Comparison of ENCODE assay signal across 28 cellular contexts in genomic region chr5:58069016-58069705, GRCh38.
"Had no signal": no experiment of that assay in that cellular context is flagged by ENCODE, and none has a peak within 500 bp of the region (broad histone marks: within the 10 kb centered on the region; RNA-seq: fewer than 3 reads in every experiment).

No MANE protein-coding gene starts in this region.

- H3K36me3 ChIP-seq: brain microvascular endothelial cell, gastroesophageal sphincter, neutrophil, sigmoid colon, uterus, WERI-Rb-1 had no signal

- H3K4me3 Mint-ChIP-seq: activated T-helper 1 cell treated with anti-CD3 and anti-CD28 coated beads, Interleukin-12 subunit alpha, Interleukin-12 subunit beta, Interleukin-2, Interleukin-4 antibody, amounts not matched to agents 30 ng/mL and 10 ng/mL and 1 ng/mL, durations not matched to agents 14 hours and 24 hours and 36 hours; immature natural killer cell; nephron; stimulated activated memory B cell treated with anti-CD40 and anti-IgM and Interleukin-4, amounts not matched to agents 10 μg/mL and 1 μg/mL and 100 μg/mL, for 72 hours; T-helper 1 cell treated with Interleukin-12 subunit alpha and Interleukin-12 subunit beta and Interleukin-4 antibody, amounts not matched to agents 30 μg/mL and 1 μg/mL, for 36 hours had no signal

- H3K27ac ChIP-seq: brain microvascular endothelial cell, gastroesophageal sphincter, neutrophil, sigmoid colon, uterus, WERI-Rb-1 had no signal

- H3K4me2 ChIP-seq: smooth muscle cell had no signal

- H3K4me1 Mint-ChIP-seq: stimulated activated memory B cell treated with anti-CD40 and anti-IgM and Interleukin-4, amounts not matched to agents 10 μg/mL and 1 μg/mL and 100 μg/mL, for 72 hours had no signal

- H3K27ac Mint-ChIP-seq: activated T-helper 1 cell treated with anti-CD3 and anti-CD28 coated beads, Interleukin-12 subunit alpha, Interleukin-12 subunit beta, Interleukin-2, Interleukin-4 antibody, amounts not matched to agents 30 ng/mL and 10 ng/mL and 1 ng/mL, durations not matched to agents 14 hours and 24 hours and 36 hours; immature natural killer cell; nephron; stimulated activated memory B cell treated with anti-CD40 and anti-IgM and Interleukin-4, amounts not matched to agents 10 μg/mL and 1 μg/mL and 100 μg/mL, for 72 hours; T-helper 1 cell treated with Interleukin-12 subunit alpha and Interleukin-12 subunit beta and Interleukin-4 antibody, amounts not matched to agents 30 μg/mL and 1 μg/mL, for 36 hours had no signal

- H3K27me3 ChIP-seq: brain microvascular endothelial cell, gastroesophageal sphincter, neutrophil, sigmoid colon, uterus had no signal

- H3K4me1 ChIP-seq: gastroesophageal sphincter, uterus had no signal

- H3K4me3 ChIP-seq: gastroesophageal sphincter, lung, sigmoid colon, smooth muscle cell, uterus had no signal

- H3K9me3 Mint-ChIP-seq: activated T-helper 1 cell treated with anti-CD3 and anti-CD28 coated beads, Interleukin-12 subunit alpha, Interleukin-12 subunit beta, Interleukin-2, Interleukin-4 antibody, amounts not matched to agents 30 ng/mL and 10 ng/mL and 1 ng/mL, durations not matched to agents 14 hours and 24 hours and 36 hours; stimulated activated memory B cell treated with anti-CD40 and anti-IgM and Interleukin-4, amounts not matched to agents 10 μg/mL and 1 μg/mL and 100 μg/mL, for 72 hours; T-helper 1 cell treated with Interleukin-12 subunit alpha and Interleukin-12 subunit beta and Interleukin-4 antibody, amounts not matched to agents 30 μg/mL and 1 μg/mL, for 36 hours had no signal

- ATAC-seq: activated CD4-positive, CD25-positive, alpha-beta regulatory T cell treated with anti-CD3 and anti-CD28 coated beads, Interleukin-2, amount 50 U/mL, for 24 hours; gastroesophageal sphincter; left lobe of liver; stimulated activated memory B cell treated with anti-CD40 and anti-IgM and Interleukin-4, amounts not matched to agents 10 μg/mL and 1 μg/mL and 100 μg/mL, for 72 hours had no signal

- H3K27me3 Mint-ChIP-seq: stimulated activated memory B cell treated with anti-CD40 and anti-IgM and Interleukin-4, amounts not matched to agents 10 μg/mL and 1 μg/mL and 100 μg/mL, for 72 hours had no signal

- DNase-seq: activated CD4-positive, alpha-beta T cell treated with anti-CD3 and anti-CD28 coated beads for 48 hours; activated CD4-positive, alpha-beta T cell treated with anti-CD3 and anti-CD28 coated beads, Interleukin-2, amount 50 U/mL, for 48 hours; activated CD8-positive, alpha-beta memory T cell treated with anti-CD3 and anti-CD28 coated beads for 24 hours; activated effector memory CD4-positive, alpha-beta T cell treated with anti-CD3 and anti-CD28 coated beads, Interleukin-2, amount 50 U/mL, for 16 hours; activated naive CD4-positive, alpha-beta T cell treated with anti-CD3 and anti-CD28 coated beads, Interleukin-2, amount 50 U/mL, for 16 hours; amniotic stem cell; brain microvascular endothelial cell; hypothalamus; immature natural killer cell; retina; sigmoid colon; stimulated activated CD4-positive, alpha-beta T cell treated with anti-CD3 and anti-CD28 coated beads, Interleukin-1b, Interleukin-23, amount 100 ng/mL, for 48 hours; stimulated activated CD4-positive, alpha-beta T cell treated with anti-CD3 and anti-CD28 coated beads, Interleukin-4, amount 100 ng/mL, for 4 hours; stimulated activated CD8-positive, alpha-beta memory T cell treated with anti-CD3 and anti-CD28 coated beads, Interleukin-4, amount 100 ng/mL, for 48 hours; T-helper 9 cell; trophoblast cell; uterus; WERI-Rb-1 had no signal

- H3K9me3 ChIP-seq: neutrophil, uterus had no signal
